Comparison of ENCODE assay signal across 10 cellular contexts in genomic region chr9:127554966-127555829, GRCh38. TPM values are rescaled to one million over a fixed set of nuclear protein-coding genes. Genes with fewer than 3 reads are reported as not detected.
DNase-seq lines count a peak whose midpoint lies in the region; ATAC-seq and TF ChIP-seq lines count a peak whose summit lies in the region.
"Had no signal": no experiment of that assay in that cellular context is flagged by ENCODE, and none has a peak within 500 bp of the region (broad histone marks: within the 10 kb centered on the region; RNA-seq: fewer than 3 reads in every experiment).

No MANE protein-coding gene starts in this region.

- H3K27me3 Mint-ChIP-seq in naive thymus-derived CD8-positive, alpha-beta T cell: no peaks in the 10 kb centered on the region

- no peaks in the 10 kb centered on the region for H3K9me3 Mint-ChIP-seq in naive thymus-derived CD8-positive, alpha-beta T cell

- TF ChIP-seq CTCF in A673 (conservative IDR thresholded peaks at IDR 0.05; ENCODE audit: low read depth, low read length) (no peak), mammary epithelial cell (conservative IDR thresholded peaks at IDR 0.05 in 1 of 2, IDR thresholded peaks at IDR 0.05 in 1 of 2; ENCODE audit: extremely low read depth in 1 of 2, insufficient read depth in 1 of 2, low read depth in 1 of 2, low read length in 2 of 2) (no peak)

- DNase-seq in A673 (ENCODE audit: low spot score): peak; percentile 35
- DNase-seq in mammary epithelial cell: no peak
- no peak for DNase-seq in naive thymus-derived CD8-positive, alpha-beta T cell
- no peak for DNase-seq in activated CD4-positive, CD25-positive, alpha-beta regulatory T cell (lab: John Stamatoyannopoulos, UW)
- DNase-seq in T-helper 9 cell: no peak
- DNase-seq in central memory CD4-positive, alpha-beta T cell: no peak
- DNase-seq: DMS53, NCI-H774 had no signal

- in situ Hi-C loops in mammary epithelial cell (cut with MboI; ENCODE audit: low sequenced_read_pairs in 2 of 2): no loop called here

- dilution Hi-C loops in mammary epithelial cell (cut with HindIII; ENCODE audit: low sequenced_read_pairs): no loop called here

- no peaks in the 10 kb centered on the region for H3K36me3 Mint-ChIP-seq in naive thymus-derived CD8-positive, alpha-beta T cell

- CTCF ChIA-PET in A673 (lab: Charles Lee): interaction anchor here (0.6 kb wide), 1 partner anchor 1333 kb away, joined by 3 read pairs; no protein-coding TSS in a partner anchor
- CTCF ChIA-PET in mammary epithelial cell (lab: Charles Lee; ENCODE audit: low non-redundant PET): no interaction called here

- peaks cover 98% of the 10 kb centered on the region for H3K79me2 ChIP-seq in mammary epithelial cell (ENCODE audit: insufficient read depth, low read length)

- intact Hi-C loops in A673 (cut with micrococcal nuclease; ENCODE audit: unreplicated experiment) (no loop called here), mammary epithelial cell (cut with micrococcal nuclease) (no loop called here)

- H3K36me3 ChIP-seq in A673 (ENCODE audit: insufficient read depth, low read length, poor library complexity, severe bottlenecking): no peaks in the 10 kb centered on the region
- H3K36me3 ChIP-seq in HUES64 (ENCODE audit: insufficient read depth, low read length): no peaks in the 10 kb centered on the region
- peaks cover 9% of the 10 kb centered on the region for H3K36me3 ChIP-seq in mammary epithelial cell (ENCODE audit: insufficient read depth, low read length)

- peaks cover 3% of the 10 kb centered on the region for H4K20me1 ChIP-seq in mammary epithelial cell (ENCODE audit: insufficient read depth, low read length)

- peak overlapping the region; percentile 48 for H3K4me2 ChIP-seq in mammary epithelial cell (ENCODE audit: insufficient read depth, low read depth, low read length)

- peak overlapping the region; percentile 5; the same call in 1 of the 2 replicates for H3K9ac ChIP-seq in HUES64 (ENCODE audit: low read depth, low read length)
- peak overlapping the region; percentile 65 for H3K9ac ChIP-seq in mammary epithelial cell (ENCODE audit: insufficient read depth, low read length)

- no peak overlapping the region for H2AFZ ChIP-seq in mammary epithelial cell (ENCODE audit: low read depth, low read length)

- H3K27ac ChIP-seq in A673 (ENCODE audit: low read depth, low read length, poor library complexity, severe bottlenecking) (peak overlapping the region; percentile 54), HUES64 (ENCODE audit: low read depth, low read length) (peak overlapping the region; percentile 57), mammary epithelial cell (ENCODE audit: insufficient read depth, low read depth, low read length) (peak overlapping the region; percentile 67)

- no peaks in the 10 kb centered on the region for H3K27me3 ChIP-seq in A673 (replicated peaks; ENCODE audit: insufficient read depth, low read depth, low read length, poor library complexity)
- no peaks in the 10 kb centered on the region for H3K27me3 ChIP-seq in HUES64 (ENCODE audit: insufficient read depth, low read length)
- H3K27me3 ChIP-seq in mammary epithelial cell (ENCODE audit: insufficient read depth, low read length): no peaks in the 10 kb centered on the region

- no peaks in the 10 kb centered on the region for H3K9me3 ChIP-seq in A673 (ENCODE audit: low read depth, low read length, poor library complexity, severe bottlenecking)
- H3K9me3 ChIP-seq in HUES64 (ENCODE audit: insufficient read depth, low read depth, low read length): no peaks in the 10 kb centered on the region
- no peaks in the 10 kb centered on the region for H3K9me3 ChIP-seq in mammary epithelial cell (replicated peaks; ENCODE audit: insufficient read depth, low read length)

- no peak overlapping the region for H3K4me3 ChIP-seq in A673 (ENCODE audit: low read depth, low read length, poor library complexity, severe bottlenecking)
- H3K4me3 ChIP-seq in HUES64 (ENCODE audit: low read length): no peak overlapping the region
- H3K4me3 ChIP-seq in mammary epithelial cell (replicated peaks in 1 of 3; ENCODE audit: insufficient read depth in 1 of 3, low read depth in 2 of 3, low read length in 3 of 3): peak overlapping the region in 1 of 3 experiments; percentile 1

- WGBS in HUES64: 60% methylated on average over 14 of the region's 15 CpGs
- 30% methylated on average over 12 of the region's 15 CpGs for WGBS in mammary epithelial cell (ENCODE audit: low coverage, missing lambda C conversion rate)

- H3K4me1 ChIP-seq in A673 (ENCODE audit: insufficient read depth, low read length, poor library complexity, severe bottlenecking) (peaks cover 44% of the 10 kb centered on the region), HUES64 (ENCODE audit: insufficient read depth, low read length) (peaks cover 31% of the 10 kb centered on the region), mammary epithelial cell (ENCODE audit: insufficient read depth, low read length) (peaks cover 64% of the 10 kb centered on the region)

- ATAC-seq in naive thymus-derived CD8-positive, alpha-beta T cell: no peak
- ATAC-seq in HG03196 (IDR thresholded peaks at IDR 0.05; ENCODE audit: unreplicated experiment): no peak

- peak overlapping the region in 7 of 10 donors; percentile 37 to 83 (median 78) for H3K4me3 Mint-ChIP-seq in naive thymus-derived CD8-positive, alpha-beta T cell

- BruUV-seq in A673 (replicated peaks; lab: Mats Ljungman, UMichigan) (no TSS peak), mammary epithelial cell (replicated peaks; lab: Mats Ljungman, UMichigan) (no TSS peak)

- H3K4me1 Mint-ChIP-seq in naive thymus-derived CD8-positive, alpha-beta T cell: peaks cover 32 to 59% (median 48%) of the 10 kb centered on the region in 4 donors

- H3K27ac Mint-ChIP-seq in naive thymus-derived CD8-positive, alpha-beta T cell: peak overlapping the region; percentile 82 to 94 (median 90)

- POLR2A ChIA-PET in A673 (lab: Charles Lee; ENCODE audit: low non-redundant PET): no interaction called here
- POLR2A ChIA-PET in naive thymus-derived CD8-positive, alpha-beta T cell (lab: Charles Lee): interaction anchor here (0.6 to 3.7 kb wide), 6 partner anchors 12 to 1295 kb away, joined by 3 to 24 read pairs (median 3); no protein-coding TSS in a partner anchor

RNA-seq across cellular contexts. Expression of gene STXBP1, which starts 56.9 kb away (rescaled TPM):
- 10.9 and 12.6 TPM in 2 replicates for total RNA-seq in A673 (2021)
- 20.6 TPM for polyA plus RNA-seq in HUES64 (2013, experiment 1 of 2)
- 29.7 TPM for polyA plus RNA-seq in HUES64 (2013, experiment 2 of 2)
- 10 to 100 TPM; 32.5 to 72.5 TPM for total RNA-seq in mammary epithelial cell
- 31.6 TPM for polyA plus RNA-seq in mammary epithelial cell
- polyA minus RNA-seq in mammary epithelial cell: 107 TPM
- 10 to 100 TPM; 34.6 to 39.7 TPM for total RNA-seq in naive thymus-derived CD8-positive, alpha-beta T cell
- polyA plus RNA-seq in naive thymus-derived CD8-positive, alpha-beta T cell: 10 to 100 TPM in 1 of 3 donors, 1 to 10 TPM in 2; 3.4 to 10.3 (median 7.5) TPM
